1 cellular context compared by ENCODE assay signal in the genomic region with DNA sequence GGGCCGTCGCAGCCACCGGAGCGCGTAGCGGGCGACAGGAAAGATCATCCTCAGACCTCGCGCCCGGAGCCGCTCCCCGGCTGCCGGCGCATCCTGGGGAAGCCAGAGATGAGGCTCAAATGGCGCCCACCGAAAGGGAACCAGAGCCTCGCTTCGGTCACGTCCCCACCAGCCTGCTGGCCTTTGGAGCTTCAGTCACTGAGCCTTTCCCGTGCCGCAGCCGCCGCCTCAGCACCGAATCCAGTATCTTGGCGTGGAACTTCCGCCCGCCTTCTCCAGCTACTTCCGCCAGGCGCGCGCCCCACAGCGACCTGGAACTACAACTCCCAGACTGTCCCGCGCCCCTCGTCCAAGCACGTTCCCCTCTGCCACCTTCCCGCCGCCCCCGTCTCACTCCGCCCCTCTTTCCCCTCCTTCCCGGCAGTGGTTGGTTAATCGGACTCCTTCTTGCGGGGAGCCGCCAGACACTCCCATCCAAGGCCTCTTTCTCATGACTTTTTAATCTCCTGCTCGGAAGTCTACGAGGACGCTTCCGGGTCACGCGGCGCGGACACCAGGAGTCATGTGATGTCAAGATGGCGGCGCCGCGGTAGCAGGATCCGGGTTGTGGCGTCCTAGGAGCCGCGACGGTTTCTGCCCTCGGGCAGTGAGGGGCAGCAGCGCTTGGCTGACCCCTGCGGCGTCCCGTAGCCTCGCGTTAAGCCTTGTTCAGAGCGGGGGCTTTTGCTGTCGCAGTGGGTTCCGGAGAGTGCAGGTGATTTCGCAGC.
A peak's percentile ranks its signal among the peaks of the same experiment; 100 is the strongest.
TF ChIP-seq lines count a peak whose summit lies in the region.

A gene with protein sequence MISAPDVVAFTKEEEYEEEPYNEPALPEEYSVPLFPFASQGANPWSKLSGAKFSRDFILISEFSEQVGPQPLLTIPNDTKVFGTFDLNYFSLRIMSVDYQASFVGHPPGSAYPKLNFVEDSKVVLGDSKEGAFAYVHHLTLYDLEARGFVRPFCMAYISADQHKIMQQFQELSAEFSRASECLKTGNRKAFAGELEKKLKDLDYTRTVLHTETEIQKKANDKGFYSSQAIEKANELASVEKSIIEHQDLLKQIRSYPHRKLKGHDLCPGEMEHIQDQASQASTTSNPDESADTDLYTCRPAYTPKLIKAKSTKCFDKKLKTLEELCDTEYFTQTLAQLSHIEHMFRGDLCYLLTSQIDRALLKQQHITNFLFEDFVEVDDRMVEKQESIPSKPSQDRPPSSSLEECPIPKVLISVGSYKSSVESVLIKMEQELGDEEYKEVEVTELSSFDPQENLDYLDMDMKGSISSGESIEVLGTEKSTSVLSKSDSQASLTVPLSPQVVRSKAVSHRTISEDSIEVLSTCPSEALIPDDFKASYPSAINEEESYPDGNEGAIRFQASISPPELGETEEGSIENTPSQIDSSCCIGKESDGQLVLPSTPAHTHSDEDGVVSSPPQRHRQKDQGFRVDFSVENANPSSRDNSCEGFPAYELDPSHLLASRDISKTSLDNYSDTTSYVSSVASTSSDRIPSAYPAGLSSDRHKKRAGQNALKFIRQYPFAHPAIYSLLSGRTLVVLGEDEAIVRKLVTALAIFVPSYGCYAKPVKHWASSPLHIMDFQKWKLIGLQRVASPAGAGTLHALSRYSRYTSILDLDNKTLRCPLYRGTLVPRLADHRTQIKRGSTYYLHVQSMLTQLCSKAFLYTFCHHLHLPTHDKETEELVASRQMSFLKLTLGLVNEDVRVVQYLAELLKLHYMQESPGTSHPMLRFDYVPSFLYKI (plus strand): TSS at position 563 of the 767 bp plus-strand sequence. CDS start 497 bp downstream, outside the sequence.
A gene with protein sequence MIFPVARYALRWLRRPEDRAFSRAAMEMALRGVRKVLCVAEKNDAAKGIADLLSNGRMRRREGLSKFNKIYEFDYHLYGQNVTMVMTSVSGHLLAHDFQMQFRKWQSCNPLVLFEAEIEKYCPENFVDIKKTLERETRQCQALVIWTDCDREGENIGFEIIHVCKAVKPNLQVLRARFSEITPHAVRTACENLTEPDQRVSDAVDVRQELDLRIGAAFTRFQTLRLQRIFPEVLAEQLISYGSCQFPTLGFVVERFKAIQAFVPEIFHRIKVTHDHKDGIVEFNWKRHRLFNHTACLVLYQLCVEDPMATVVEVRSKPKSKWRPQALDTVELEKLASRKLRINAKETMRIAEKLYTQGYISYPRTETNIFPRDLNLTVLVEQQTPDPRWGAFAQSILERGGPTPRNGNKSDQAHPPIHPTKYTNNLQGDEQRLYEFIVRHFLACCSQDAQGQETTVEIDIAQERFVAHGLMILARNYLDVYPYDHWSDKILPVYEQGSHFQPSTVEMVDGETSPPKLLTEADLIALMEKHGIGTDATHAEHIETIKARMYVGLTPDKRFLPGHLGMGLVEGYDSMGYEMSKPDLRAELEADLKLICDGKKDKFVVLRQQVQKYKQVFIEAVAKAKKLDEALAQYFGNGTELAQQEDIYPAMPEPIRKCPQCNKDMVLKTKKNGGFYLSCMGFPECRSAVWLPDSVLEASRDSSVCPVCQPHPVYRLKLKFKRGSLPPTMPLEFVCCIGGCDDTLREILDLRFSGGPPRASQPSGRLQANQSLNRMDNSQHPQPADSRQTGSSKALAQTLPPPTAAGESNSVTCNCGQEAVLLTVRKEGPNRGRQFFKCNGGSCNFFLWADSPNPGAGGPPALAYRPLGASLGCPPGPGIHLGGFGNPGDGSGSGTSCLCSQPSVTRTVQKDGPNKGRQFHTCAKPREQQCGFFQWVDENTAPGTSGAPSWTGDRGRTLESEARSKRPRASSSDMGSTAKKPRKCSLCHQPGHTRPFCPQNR (minus strand): TSS at position 264 of the 767 bp plus-strand sequence. CDS start 216 bp downstream, at position 48.

TF ChIP-seq in HEK293, 187 proteins besides CTCF, POLR2A, EP300 and RAD21 (continued from another document and continues in another):
- TF ChIP-seq ZNF629 (tag by site-specific recombination; IDR thresholded peaks at IDR 0.05) (peak; percentile 82), ZNF548 (tag by site-specific recombination; IDR thresholded peaks at IDR 0.05) (no peak), ZNF596 (tag by site-specific recombination; IDR thresholded peaks at IDR 0.05) (no peak), ZNF19 (tag by site-specific recombination; IDR thresholded peaks at IDR 0.05; ENCODE audit: low read depth) (no peak), ZNF16 (tag by site-specific recombination; IDR thresholded peaks at IDR 0.05; ENCODE audit: low read depth) (no peak), ZNF510 (tag by site-specific recombination; IDR thresholded peaks at IDR 0.05; ENCODE audit: insufficient replicate concordance) (no peak), ZNF324 (tag by site-specific recombination; IDR thresholded peaks at IDR 0.05) (peak; percentile 55; the same call in 1 of the 2 replicates), KLF7 (tag by site-specific recombination; IDR thresholded peaks at IDR 0.05; ENCODE audit: borderline replicate concordance) (no peak), GLIS1 (tag by site-specific recombination; IDR thresholded peaks at IDR 0.05) (peak; percentile 28; the same call in 1 of the 2 replicates), ZNF747 (tag by site-specific recombination; IDR thresholded peaks at IDR 0.05) (no peak), ZNF24 (tag by site-specific recombination; IDR thresholded peaks at IDR 0.05) (peak; percentile 87), ZNF768 (tag by site-specific recombination; IDR thresholded peaks at IDR 0.05) (no peak), ZSCAN30 (tag by site-specific recombination; IDR thresholded peaks at IDR 0.05) (no peak; the same call in 1 of the 2 replicates), ZNF837 (tag by site-specific recombination; IDR thresholded peaks at IDR 0.05) (no peak), PRDM1 (tag by site-specific recombination; IDR thresholded peaks at IDR 0.05) (no peak), ZFP37 (tag by site-specific recombination; IDR thresholded peaks at IDR 0.05) (peak; percentile 37; the same call in 1 of the 2 replicates), ZNF555 (tag by site-specific recombination; conservative IDR thresholded peaks at IDR 0.05) (no peak), ZNF311 (tag by site-specific recombination; IDR thresholded peaks at IDR 0.05; ENCODE audit: borderline replicate concordance) (no peak), ZFP3 (tag by site-specific recombination; IDR thresholded peaks at IDR 0.05; ENCODE audit: low read depth) (no peak), ZNF785 (tag by site-specific recombination; IDR thresholded peaks at IDR 0.05) (no peak), ZNF843 (tag by site-specific recombination; IDR thresholded peaks at IDR 0.05) (no peak), MZF1 (tag by site-specific recombination; IDR thresholded peaks at IDR 0.05; ENCODE audit: borderline replicate concordance) (no peak), ZNF114 (tag by site-specific recombination; IDR thresholded peaks at IDR 0.05) (no peak), ZNF660 (tag by site-specific recombination; IDR thresholded peaks at IDR 0.05) (peak; percentile 66; the same call in 1 of the 2 replicates)
- TF ChIP-seq, protein P1, sequence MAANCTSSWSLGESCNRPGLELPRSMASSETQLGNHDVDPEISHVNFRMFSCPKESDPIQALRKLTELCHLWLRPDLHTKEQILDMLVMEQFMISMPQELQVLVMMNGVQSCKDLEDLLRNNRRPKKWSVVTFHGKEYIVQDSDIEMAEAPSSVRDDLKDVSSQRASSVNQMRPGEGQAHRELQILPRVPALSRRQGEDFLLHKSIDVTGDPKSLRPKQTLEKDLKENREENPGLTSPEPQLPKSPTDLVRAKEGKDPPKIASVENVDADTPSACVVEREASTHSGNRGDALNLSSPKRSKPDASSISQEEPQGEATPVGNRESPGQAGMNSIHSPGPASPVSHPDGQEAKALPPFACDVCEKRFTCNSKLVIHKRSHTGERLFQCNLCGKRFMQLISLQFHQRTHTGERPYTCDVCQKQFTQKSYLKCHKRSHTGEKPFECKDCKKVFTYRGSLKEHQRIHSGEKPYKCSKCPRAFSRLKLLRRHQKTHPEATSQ (tag by site-specific recombination; IDR thresholded peaks at IDR 0.05), result peak; percentile 86
- TF ChIP-seq, protein P2, sequence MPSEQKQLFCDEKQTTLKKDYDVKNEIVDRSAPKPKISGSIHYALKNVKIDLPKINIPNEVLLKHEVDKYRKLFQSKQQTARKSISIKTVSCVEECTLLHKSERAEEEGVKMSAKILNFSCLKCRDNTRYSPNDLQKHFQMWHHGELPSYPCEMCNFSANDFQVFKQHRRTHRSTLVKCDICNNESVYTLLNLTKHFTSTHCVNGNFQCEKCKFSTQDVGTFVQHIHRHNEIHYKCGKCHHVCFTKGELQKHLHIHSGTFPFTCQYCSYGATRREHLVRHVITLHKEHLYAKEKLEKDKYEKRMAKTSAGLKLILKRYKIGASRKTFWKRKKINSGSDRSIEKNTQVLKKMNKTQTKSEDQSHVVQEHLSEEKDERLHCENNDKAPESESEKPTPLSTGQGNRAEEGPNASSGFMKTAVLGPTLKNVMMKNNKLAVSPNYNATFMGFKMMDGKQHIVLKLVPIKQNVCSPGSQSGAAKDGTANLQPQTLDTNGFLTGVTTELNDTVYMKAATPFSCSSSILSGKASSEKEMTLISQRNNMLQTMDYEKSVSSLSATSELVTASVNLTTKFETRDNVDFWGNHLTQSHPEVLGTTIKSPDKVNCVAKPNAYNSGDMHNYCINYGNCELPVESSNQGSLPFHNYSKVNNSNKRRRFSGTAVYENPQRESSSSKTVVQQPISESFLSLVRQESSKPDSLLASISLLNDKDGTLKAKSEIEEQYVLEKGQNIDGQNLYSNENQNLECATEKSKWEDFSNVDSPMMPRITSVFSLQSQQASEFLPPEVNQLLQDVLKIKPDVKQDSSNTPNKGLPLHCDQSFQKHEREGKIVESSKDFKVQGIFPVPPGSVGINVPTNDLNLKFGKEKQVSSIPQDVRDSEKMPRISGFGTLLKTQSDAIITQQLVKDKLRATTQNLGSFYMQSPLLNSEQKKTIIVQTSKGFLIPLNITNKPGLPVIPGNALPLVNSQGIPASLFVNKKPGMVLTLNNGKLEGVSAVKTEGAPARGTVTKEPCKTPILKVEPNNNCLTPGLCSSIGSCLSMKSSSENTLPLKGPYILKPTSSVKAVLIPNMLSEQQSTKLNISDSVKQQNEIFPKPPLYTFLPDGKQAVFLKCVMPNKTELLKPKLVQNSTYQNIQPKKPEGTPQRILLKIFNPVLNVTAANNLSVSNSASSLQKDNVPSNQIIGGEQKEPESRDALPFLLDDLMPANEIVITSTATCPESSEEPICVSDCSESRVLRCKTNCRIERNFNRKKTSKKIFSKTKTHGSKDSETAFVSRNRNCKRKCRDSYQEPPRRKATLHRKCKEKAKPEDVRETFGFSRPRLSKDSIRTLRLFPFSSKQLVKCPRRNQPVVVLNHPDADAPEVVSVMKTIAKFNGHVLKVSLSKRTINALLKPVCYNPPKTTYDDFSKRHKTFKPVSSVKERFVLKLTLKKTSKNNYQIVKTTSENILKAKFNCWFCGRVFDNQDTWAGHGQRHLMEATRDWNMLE (tag by site-specific recombination; conservative IDR thresholded peaks at IDR 0.05; ENCODE audit: low read depth), result peak; percentile 92
- TF ChIP-seq, protein P3, sequence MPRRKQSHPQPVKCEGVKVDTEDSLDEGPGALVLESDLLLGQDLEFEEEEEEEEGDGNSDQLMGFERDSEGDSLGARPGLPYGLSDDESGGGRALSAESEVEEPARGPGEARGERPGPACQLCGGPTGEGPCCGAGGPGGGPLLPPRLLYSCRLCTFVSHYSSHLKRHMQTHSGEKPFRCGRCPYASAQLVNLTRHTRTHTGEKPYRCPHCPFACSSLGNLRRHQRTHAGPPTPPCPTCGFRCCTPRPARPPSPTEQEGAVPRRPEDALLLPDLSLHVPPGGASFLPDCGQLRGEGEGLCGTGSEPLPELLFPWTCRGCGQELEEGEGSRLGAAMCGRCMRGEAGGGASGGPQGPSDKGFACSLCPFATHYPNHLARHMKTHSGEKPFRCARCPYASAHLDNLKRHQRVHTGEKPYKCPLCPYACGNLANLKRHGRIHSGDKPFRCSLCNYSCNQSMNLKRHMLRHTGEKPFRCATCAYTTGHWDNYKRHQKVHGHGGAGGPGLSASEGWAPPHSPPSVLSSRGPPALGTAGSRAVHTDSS (tag by site-specific recombination; IDR thresholded peaks at IDR 0.05), result no peak
- TF ChIP-seq, protein P4, sequence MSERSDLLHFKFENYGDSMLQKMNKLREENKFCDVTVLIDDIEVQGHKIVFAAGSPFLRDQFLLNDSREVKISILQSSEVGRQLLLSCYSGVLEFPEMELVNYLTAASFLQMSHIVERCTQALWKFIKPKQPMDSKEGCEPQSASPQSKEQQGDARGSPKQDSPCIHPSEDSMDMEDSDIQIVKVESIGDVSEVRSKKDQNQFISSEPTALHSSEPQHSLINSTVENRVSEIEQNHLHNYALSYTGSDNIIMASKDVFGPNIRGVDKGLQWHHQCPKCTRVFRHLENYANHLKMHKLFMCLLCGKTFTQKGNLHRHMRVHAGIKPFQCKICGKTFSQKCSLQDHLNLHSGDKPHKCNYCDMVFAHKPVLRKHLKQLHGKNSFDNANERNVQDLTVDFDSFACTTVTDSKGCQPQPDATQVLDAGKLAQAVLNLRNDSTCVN (tag by site-specific recombination; optimal IDR thresholded peaks at IDR 0.05), result peak; percentile 100
- TF ChIP-seq, protein P5, sequence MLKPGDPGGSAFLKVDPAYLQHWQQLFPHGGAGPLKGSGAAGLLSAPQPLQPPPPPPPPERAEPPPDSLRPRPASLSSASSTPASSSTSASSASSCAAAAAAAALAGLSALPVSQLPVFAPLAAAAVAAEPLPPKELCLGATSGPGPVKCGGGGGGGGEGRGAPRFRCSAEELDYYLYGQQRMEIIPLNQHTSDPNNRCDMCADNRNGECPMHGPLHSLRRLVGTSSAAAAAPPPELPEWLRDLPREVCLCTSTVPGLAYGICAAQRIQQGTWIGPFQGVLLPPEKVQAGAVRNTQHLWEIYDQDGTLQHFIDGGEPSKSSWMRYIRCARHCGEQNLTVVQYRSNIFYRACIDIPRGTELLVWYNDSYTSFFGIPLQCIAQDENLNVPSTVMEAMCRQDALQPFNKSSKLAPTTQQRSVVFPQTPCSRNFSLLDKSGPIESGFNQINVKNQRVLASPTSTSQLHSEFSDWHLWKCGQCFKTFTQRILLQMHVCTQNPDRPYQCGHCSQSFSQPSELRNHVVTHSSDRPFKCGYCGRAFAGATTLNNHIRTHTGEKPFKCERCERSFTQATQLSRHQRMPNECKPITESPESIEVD (tag by site-specific recombination; IDR thresholded peaks at IDR 0.05), result no peak
- TF ChIP-seq, protein P6, sequence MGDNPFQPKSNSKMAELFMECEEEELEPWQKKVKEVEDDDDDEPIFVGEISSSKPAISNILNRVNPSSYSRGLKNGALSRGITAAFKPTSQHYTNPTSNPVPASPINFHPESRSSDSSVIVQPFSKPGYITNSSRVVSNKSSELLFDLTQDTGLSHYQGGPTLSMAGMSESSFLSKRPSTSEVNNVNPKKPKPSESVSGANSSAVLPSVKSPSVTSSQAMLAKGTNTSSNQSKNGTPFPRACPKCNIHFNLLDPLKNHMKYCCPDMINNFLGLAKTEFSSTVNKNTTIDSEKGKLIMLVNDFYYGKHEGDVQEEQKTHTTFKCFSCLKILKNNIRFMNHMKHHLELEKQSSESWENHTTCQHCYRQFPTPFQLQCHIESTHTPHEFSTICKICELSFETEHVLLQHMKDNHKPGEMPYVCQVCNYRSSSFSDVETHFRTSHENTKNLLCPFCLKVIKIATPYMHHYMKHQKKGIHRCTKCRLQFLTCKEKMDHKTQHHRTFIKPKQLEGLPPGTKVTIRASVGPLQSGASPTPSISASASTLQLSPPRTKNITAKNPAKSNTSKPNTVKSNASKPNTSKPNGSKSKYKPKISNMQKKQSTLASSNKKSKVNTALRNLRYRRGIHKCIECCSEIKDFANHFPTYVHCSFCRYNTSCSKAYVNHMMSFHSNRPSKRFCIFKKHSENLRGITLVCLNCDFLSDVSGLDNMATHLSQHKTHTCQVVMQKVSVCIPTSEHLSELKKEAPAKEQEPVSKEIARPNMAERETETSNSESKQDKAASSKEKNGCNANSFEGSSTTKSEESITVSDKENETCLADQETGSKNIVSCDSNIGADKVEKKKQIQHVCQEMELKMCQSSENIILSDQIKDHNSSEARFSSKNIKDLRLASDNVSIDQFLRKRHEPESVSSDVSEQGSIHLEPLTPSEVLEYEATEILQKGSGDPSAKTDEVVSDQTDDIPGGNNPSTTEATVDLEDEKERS (tag by site-specific recombination; IDR thresholded peaks at IDR 0.05), result no peak
